Comparison of ENCODE assay signal across 15 cellular contexts in the genomic region with DNA sequence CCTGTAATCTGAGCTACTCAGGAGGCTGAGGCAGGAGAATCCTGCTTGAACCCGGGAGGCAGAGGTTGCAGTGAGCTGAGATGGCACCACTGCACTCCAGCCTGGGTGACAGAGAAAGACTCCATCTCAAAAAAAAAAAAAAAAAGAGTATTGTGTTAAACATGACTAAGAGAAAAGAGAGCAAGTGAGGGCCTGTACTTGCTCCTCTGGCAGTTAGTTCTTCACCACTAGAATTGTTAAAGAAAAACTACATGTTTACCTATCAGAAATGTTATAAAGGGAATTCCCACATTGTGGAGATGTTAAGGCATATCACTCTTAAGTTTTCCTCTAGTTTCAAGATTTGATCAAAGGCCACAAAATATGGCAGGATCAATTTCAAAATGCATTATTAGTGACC.
A peak's percentile ranks its signal among the peaks of the same experiment; 100 is the strongest.
DNase-seq lines count a peak whose midpoint lies in the region; ATAC-seq, FAIRE-seq and TF ChIP-seq lines count a peak whose summit lies in the region.
"Had no signal": no experiment of that assay in that cellular context is flagged by ENCODE, and none has a peak within 500 bp of the region (broad histone marks: within the 10 kb centered on the region; RNA-seq: fewer than 3 reads in every experiment).

No MANE protein-coding gene starts in this region.

- H2BK12ac ChIP-seq in trophoblast cell (ENCODE audit: low read length) = no peak overlapping the region

- H3K27me3 ChIP-seq in bronchial epithelial cell (ENCODE audit: control insufficient read depth, insufficient read depth, low read length) (no peaks in the 10 kb centered on the region), mucosa of rectum (ENCODE audit: control insufficient read depth in 2 of 2, insufficient read depth in 2 of 2, low read length in 2 of 2) (no peaks in the 10 kb centered on the region), trophoblast cell (ENCODE audit: insufficient read depth, low read length) (no peaks in the 10 kb centered on the region)
- H3K27me3 ChIP-seq: BE2C had no signal

- no peak overlapping the region for H3K14ac ChIP-seq in trophoblast cell (ENCODE audit: low read length)

- no peak overlapping the region for H4K12ac ChIP-seq in trophoblast cell (ENCODE audit: low read depth, low read length)

- peak overlapping the region; percentile 78 to 90 for H3K27ac ChIP-seq in mucosa of rectum (ENCODE audit: low read depth in 2 of 2, low read length in 2 of 2)
- no peak overlapping the region for H3K27ac ChIP-seq in trophoblast cell (ENCODE audit: low read depth, low read length)
- H3K27ac ChIP-seq: A549, C4-2B, HL-60 had no signal

- peaks cover 20 to 40% of the 10 kb centered on the region in 2 donors for H3K4me1 ChIP-seq in mucosa of rectum (ENCODE audit: control insufficient read depth in 2 of 2, insufficient read depth in 2 of 2, low read length in 2 of 2)
- H3K4me1 ChIP-seq in trophoblast cell (ENCODE audit: control insufficient read depth in 1 of 2, insufficient read depth in 2 of 2, low read length in 2 of 2) = peaks cover 0 to 4% of the 10 kb centered on the region in 2 experiments
- H3K4me1 ChIP-seq: A549, BE2C had no signal

- peak; percentile 55 for ATAC-seq in esophagus mucosa
- ATAC-seq: A549, GM12878, GM23338 had no signal

- H3K79me2 ChIP-seq in trophoblast cell (ENCODE audit: control insufficient read depth, insufficient read depth, low read length, poor library complexity) = no peaks in the 10 kb centered on the region

- peak overlapping the region in 1 of 2 donors; percentile 4 for H3K9ac ChIP-seq in mucosa of rectum (ENCODE audit: low read depth in 1 of 2, low read length in 2 of 2)
- no peak overlapping the region for H3K9ac ChIP-seq in trophoblast cell (ENCODE audit: low read length)

- no peak overlapping the region for H4K8ac ChIP-seq in trophoblast cell (ENCODE audit: low read depth, low read length)

- H4K91ac ChIP-seq in trophoblast cell (ENCODE audit: low read depth, low read length) = no peak overlapping the region

- no peaks in the 10 kb centered on the region for H3K36me3 ChIP-seq in bronchial epithelial cell (ENCODE audit: control insufficient read depth, insufficient read depth, low read length)
- H3K36me3 ChIP-seq in mucosa of rectum (ENCODE audit: control insufficient read depth in 2 of 2, insufficient read depth in 2 of 2, low read length in 2 of 2) = no peaks in the 10 kb centered on the region
- H3K36me3 ChIP-seq in trophoblast cell (ENCODE audit: control insufficient read depth in 1 of 2, insufficient read depth in 2 of 2, low read length in 2 of 2) = no peaks in the 10 kb centered on the region
- H3K36me3 ChIP-seq: BE2C had no signal

- no peak overlapping the region for H3K18ac ChIP-seq in trophoblast cell (ENCODE audit: low read length)

- WGBS in trophoblast cell (ENCODE audit: extremely low coverage, insufficient coverage, insufficient read length) = no CpG with 5 or more reads among the region's 1 CpG

- no peak overlapping the region for H3K4ac ChIP-seq in trophoblast cell (ENCODE audit: low read depth, low read length)

- no peak overlapping the region for H2BK5ac ChIP-seq in trophoblast cell (ENCODE audit: low read depth, low read length, poor library complexity)

- no peak overlapping the region for H2AFZ ChIP-seq in trophoblast cell (ENCODE audit: insufficient read depth, low read length, poor library complexity)
- H2AFZ ChIP-seq: GM23338 had no signal

- H3K4me3 ChIP-seq in bronchial epithelial cell (ENCODE audit: low read depth, low read length) (no peak overlapping the region), mucosa of rectum (ENCODE audit: low read length in 2 of 2) (no peak overlapping the region), trophoblast cell (ENCODE audit: low read depth, low read length) (no peak overlapping the region)
- H3K4me3 ChIP-seq: A549, GM12878, GM23338 had no signal

- H2BK120ac ChIP-seq in trophoblast cell (ENCODE audit: insufficient read depth, low read length, poor library complexity) = no peak overlapping the region

- TF ChIP-seq CTCF in bronchial epithelial cell (IDR thresholded peaks at IDR 0.05; ENCODE audit: insufficient read depth, low read length, severe bottlenecking) = no peak

- H3K4me2 ChIP-seq in trophoblast cell (ENCODE audit: low read length) = no peak overlapping the region
- H3K4me2 ChIP-seq: A549, GM23338 had no signal

- no peaks in the 10 kb centered on the region for H3K79me1 ChIP-seq in trophoblast cell (ENCODE audit: low read length)

- no peak overlapping the region for H2AK5ac ChIP-seq in trophoblast cell (ENCODE audit: low read length)

- H3K23ac ChIP-seq in trophoblast cell (ENCODE audit: low read length) = no peak overlapping the region

- H3K9me3 ChIP-seq in mucosa of rectum (ENCODE audit: control insufficient read depth in 2 of 2, low read length in 2 of 2) (no peaks in the 10 kb centered on the region), trophoblast cell (ENCODE audit: insufficient read depth, low read depth, low read length) (no peaks in the 10 kb centered on the region)
- H3K9me3 ChIP-seq: A549, BE2C had no signal

- DNase-seq in bronchial epithelial cell (ENCODE audit: low read depth) (peak; percentile 86), superior temporal gyrus (ENCODE audit: extremely low spot score) (no peak), trophoblast cell (no peak)
- DNase-seq in stimulated activated CD4-positive, alpha-beta T cell treated with anti-CD3 and anti-CD28 coated beads, Interleukin-4, amount 100 ng/mL, for 4 hours = no peak
- DNase-seq: BE2C; CD4-positive, alpha-beta memory T cell; DMS79; H7 had no signal

- no peak for FAIRE-seq in bronchial epithelial cell (lab: Jason Lieb, UNC)
- FAIRE-seq: A549, GM12878 had no signal
